ENCODE assay signal across 29 cellular contexts in the genomic region with DNA sequence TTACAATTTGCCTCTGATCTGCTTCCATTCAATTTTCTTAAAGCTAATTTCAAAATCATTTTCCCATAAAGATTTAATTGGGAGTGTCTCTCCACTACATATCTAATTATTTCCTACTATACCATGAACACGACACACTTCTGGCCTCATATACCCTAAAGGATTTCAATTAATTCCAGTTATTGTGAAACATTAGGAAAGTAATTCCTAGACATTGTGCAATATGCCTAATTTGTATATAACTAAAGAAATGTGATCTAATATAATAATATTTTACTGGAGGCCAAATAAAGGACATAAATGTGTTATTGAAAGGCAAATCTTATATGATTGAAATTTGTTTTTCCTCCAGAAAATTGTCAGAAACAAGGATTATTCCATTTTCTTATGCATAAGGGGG.
"Had no signal": no experiment of that assay in that cellular context is flagged by ENCODE, and none has a peak within 500 bp of the region (broad histone marks: within the 10 kb centered on the region; RNA-seq: fewer than 3 reads in every experiment).

No MANE protein-coding gene starts in this region.

- DNase-seq: natural killer cell; occipital lobe; ovary; posterior cingulate gyrus; psoas muscle; right cardiac atrium; spleen; stimulated activated CD4-positive, alpha-beta T cell treated with anti-CD3 and anti-CD28 coated beads, Interleukin-12 subunit alpha, Interleukin-12 subunit beta, amount 100 ng/mL, for 4 hours; stimulated activated CD4-positive, alpha-beta T cell treated with anti-CD3 and anti-CD28 coated beads, Interleukin-1b, Interleukin-23, amount 100 ng/mL, for 48 hours; stimulated activated CD4-positive, alpha-beta T cell treated with anti-CD3 and anti-CD28 coated beads, Interleukin-4, amount 100 ng/mL, for 1 hour; stimulated activated CD4-positive, alpha-beta T cell treated with anti-CD3 and anti-CD28 coated beads, Interleukin-4, amount 100 ng/mL, for 4 hours; stimulated activated CD8-positive, alpha-beta memory T cell treated with anti-CD3 and anti-CD28 coated beads, Interleukin-4, amount 100 ng/mL, for 48 hours; stimulated activated naive CD4-positive, alpha-beta T cell; stimulated activated naive CD8-positive, alpha-beta T cell treated with anti-CD3 and anti-CD28 coated beads, Interleukin-15, amount 100 ng/mL, for 72 hours; stimulated activated naive CD8-positive, alpha-beta T cell treated with anti-CD3 and anti-CD28 coated beads, Interleukin-15, Interleukin-2, amounts not matched to agents 100 U/mL and 50 U/mL, for 24 hours; substantia nigra; testis; tibial artery; transverse colon; upper lobe of left lung had no signal

- H3K79me2 ChIP-seq: parathyroid adenoma had no signal

- FAIRE-seq: urothelium cell line had no signal

- H3K4me1 ChIP-seq: neural progenitor cell, parathyroid adenoma, psoas muscle, spleen, suprapubic skin, testis, tibial artery, transverse colon, upper lobe of left lung, vagina had no signal

- H3K36me3 ChIP-seq: neural progenitor cell, ovary, spleen, suprapubic skin, tibial artery, transverse colon, upper lobe of left lung, vagina had no signal

- H3K9me3 ChIP-seq: ovary, psoas muscle, spleen, suprapubic skin, testis, tibial artery, transverse colon, upper lobe of left lung, vagina had no signal

- ATAC-seq: natural killer cell; psoas muscle; right cardiac atrium; sciatic nerve; stimulated activated memory B cell treated with anti-CD40 and anti-IgM and Interleukin-4, amounts not matched to agents 10 μg/mL and 1 μg/mL and 100 μg/mL, for 72 hours; stimulated activated naive CD8-positive, alpha-beta T cell treated with anti-CD3 and anti-CD28 coated beads, Interleukin-15, amount 100 ng/mL, for 72 hours; stimulated activated naive CD8-positive, alpha-beta T cell treated with anti-CD3 and anti-CD28 coated beads, Interleukin-15, Interleukin-2, amounts not matched to agents 100 U/mL and 50 U/mL, for 24 hours had no signal

- H3K27ac ChIP-seq: neural progenitor cell, ovary, parathyroid adenoma, psoas muscle, skin epidermis, spleen, suprapubic skin, testis, tibial artery, transverse colon, upper lobe of left lung, vagina had no signal

- H3K9ac ChIP-seq: neural progenitor cell, parathyroid adenoma had no signal

- H3K4me2 ChIP-seq: neural progenitor cell, smooth muscle cell had no signal

- H3K4me3 ChIP-seq: neural progenitor cell, ovary, psoas muscle, skin epidermis, smooth muscle cell, spleen, suprapubic skin, testis, tibial artery, transverse colon, upper lobe of left lung, vagina had no signal

- H2AFZ ChIP-seq: neural progenitor cell, parathyroid adenoma had no signal

- H3K27me3 ChIP-seq: neural progenitor cell, ovary, spleen, suprapubic skin, testis, tibial artery, transverse colon, upper lobe of left lung, vagina had no signal
